14 cellular contexts compared by ENCODE assay signal in the genomic region with DNA sequence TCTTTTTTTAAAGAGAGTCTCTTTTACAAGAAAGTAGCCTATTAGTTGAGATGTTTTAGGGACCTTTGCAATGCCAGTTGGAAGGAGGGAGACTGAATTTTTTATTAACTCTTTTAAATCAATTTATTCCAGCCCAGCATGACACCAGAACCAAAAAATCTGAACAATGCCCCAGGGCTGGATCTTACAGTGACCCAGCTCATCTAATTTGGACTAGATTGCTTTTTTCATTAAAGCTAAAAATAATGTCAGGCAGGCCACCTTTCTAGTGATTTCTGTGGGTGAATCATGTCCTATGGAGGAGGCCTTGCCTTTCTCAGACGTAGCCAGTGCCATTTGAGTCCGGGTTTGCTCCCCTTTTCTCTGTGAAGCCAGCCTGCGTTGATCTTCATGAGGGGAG.
"Had no signal": no experiment of that assay in that cellular context is flagged by ENCODE, and none has a peak within 500 bp of the region (broad histone marks: within the 10 kb centered on the region; RNA-seq: fewer than 3 reads in every experiment).

No MANE protein-coding gene starts in this region.

- ATAC-seq: activated naive CD4-positive, alpha-beta T cell treated with anti-CD3 and anti-CD28 coated beads, Interleukin-2, amount 50 U/mL, for 72 hours had no signal

- H3K9me3 ChIP-seq: colonic mucosa, stomach, transverse colon had no signal

- H3K9me3 Mint-ChIP-seq: activated B cell treated with CpG ODN at 0.5 μM for 24 hours; activated CD4-positive, alpha-beta T cell treated with anti-CD3 and anti-CD28 coated beads, Interleukin-2, amount 10 ng/mL, durations not matched to agents 7 days and 5 days; activated naive CD4-positive, alpha-beta T cell treated with anti-CD3 and anti-CD28 coated beads, Interleukin-2, amount 50 U/mL, for 72 hours; activated T-cell treated with anti-CD3 and anti-CD28 coated beads, Interleukin-2, amount 50 U/mL, for 24 hours; neural crest cell; T-helper 1 cell treated with Interleukin-12 subunit alpha and Interleukin-12 subunit beta and Interleukin-4 antibody, amounts not matched to agents 30 μg/mL and 1 μg/mL, for 36 hours had no signal

- H3K27ac Mint-ChIP-seq: activated B cell treated with CpG ODN at 0.5 μM for 24 hours; activated CD4-positive, alpha-beta T cell treated with anti-CD3 and anti-CD28 coated beads, Interleukin-2, amount 10 ng/mL, durations not matched to agents 7 days and 5 days; activated naive CD4-positive, alpha-beta T cell treated with anti-CD3 and anti-CD28 coated beads, Interleukin-2, amount 50 U/mL, for 72 hours; activated T-cell treated with anti-CD3 and anti-CD28 coated beads, Interleukin-2, amount 50 U/mL, for 24 hours; T-helper 1 cell treated with Interleukin-12 subunit alpha and Interleukin-12 subunit beta and Interleukin-4 antibody, amounts not matched to agents 30 μg/mL and 1 μg/mL, for 36 hours had no signal

- H3K36me3 Mint-ChIP-seq: activated naive CD4-positive, alpha-beta T cell treated with anti-CD3 and anti-CD28 coated beads, Interleukin-2, amount 50 U/mL, for 72 hours had no signal

- H3K4me1 Mint-ChIP-seq: activated B cell treated with CpG ODN at 0.5 μM for 24 hours; activated CD4-positive, alpha-beta T cell treated with anti-CD3 and anti-CD28 coated beads, Interleukin-2, amount 10 ng/mL, durations not matched to agents 7 days and 5 days had no signal

- H3K27me3 ChIP-seq: colonic mucosa, stomach, transverse colon had no signal

- H3K27ac ChIP-seq: colonic mucosa had no signal

- H3K4me3 ChIP-seq: colonic mucosa, stomach, transverse colon had no signal

- DNase-seq: activated B cell treated with CpG ODN at 0.5 μM for 24 hours; activated CD4-positive, alpha-beta T cell treated with anti-CD3 and anti-CD28 coated beads, Interleukin-2, amount 10 ng/mL, durations not matched to agents 7 days and 5 days; activated effector memory CD4-positive, alpha-beta T cell treated with anti-CD3 and anti-CD28 coated beads, Interleukin-2, amount 50 U/mL, for 16 hours; activated T-cell treated with anti-CD3 and anti-CD28 coated beads, Interleukin-2, amount 50 U/mL, for 24 hours; colonic mucosa; effector CD8-positive, alpha-beta T cell; hippocampal formation; mesendoderm; small intestine; stomach; transverse colon had no signal

- H3K4me1 ChIP-seq: colonic mucosa had no signal

- H3K36me3 ChIP-seq: colonic mucosa, stomach, transverse colon had no signal

- H3K4me3 Mint-ChIP-seq: activated B cell treated with CpG ODN at 0.5 μM for 24 hours; activated CD4-positive, alpha-beta T cell treated with anti-CD3 and anti-CD28 coated beads, Interleukin-2, amount 10 ng/mL, durations not matched to agents 7 days and 5 days; activated T-cell treated with anti-CD3 and anti-CD28 coated beads, Interleukin-2, amount 50 U/mL, for 24 hours; neural crest cell; T-helper 1 cell treated with Interleukin-12 subunit alpha and Interleukin-12 subunit beta and Interleukin-4 antibody, amounts not matched to agents 30 μg/mL and 1 μg/mL, for 36 hours had no signal
